In the genomic region with DNA sequence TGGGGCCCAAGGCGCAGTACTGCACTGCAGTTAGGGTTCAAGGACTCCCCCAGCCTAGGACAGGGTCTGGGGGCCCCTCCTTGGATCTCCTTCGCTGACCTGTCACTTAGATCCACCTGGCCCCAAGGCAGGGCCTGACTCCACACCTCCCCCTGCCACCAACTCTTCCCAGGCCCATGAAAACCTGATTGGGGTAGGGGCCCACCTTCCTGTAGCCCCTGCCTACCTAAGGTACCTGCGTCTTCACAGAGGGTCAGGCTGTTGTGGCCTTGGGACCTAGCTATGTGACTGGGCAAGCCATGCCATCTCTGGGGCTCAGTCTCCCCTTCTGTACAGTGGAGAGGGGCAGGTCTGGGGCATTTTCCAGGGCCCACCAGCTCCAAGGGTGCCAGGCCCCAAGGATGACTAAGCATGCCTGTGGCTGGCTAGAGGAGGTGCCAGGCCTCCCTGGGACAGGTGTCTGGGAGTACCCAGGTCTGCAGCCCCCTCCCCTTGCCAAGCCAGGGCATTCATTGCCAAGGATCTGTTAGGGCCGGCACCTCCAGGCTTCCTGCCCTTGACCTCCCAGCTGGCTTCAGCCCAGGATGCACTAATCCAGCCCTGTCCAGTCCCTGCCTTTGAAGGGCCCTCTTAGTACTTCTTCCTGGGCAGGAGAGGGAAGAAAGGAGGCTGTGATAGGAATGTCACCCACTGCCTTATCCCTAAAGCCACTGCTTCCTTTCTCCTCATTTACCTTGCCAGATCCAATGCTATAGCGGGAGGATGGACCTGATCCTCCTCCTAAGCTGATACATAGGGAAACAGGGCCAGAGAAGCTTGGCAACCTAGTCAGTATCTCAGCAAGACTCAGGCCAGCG, we compare ENCODE assay signal across 9 cellular contexts. TPM values are rescaled to one million over a fixed set of nuclear protein-coding genes. Genes with fewer than 3 reads are reported as not detected.
DNase-seq lines count a peak whose midpoint lies in the region; ATAC-seq and TF ChIP-seq lines count a peak whose summit lies in the region.
"Had no signal": no experiment of that assay in that cellular context is flagged by ENCODE, and none has a peak within 500 bp of the region (broad histone marks: within the 10 kb centered on the region; RNA-seq: fewer than 3 reads in every experiment).

No MANE protein-coding gene starts in this region.

- 58% methylated on average over 5 of the region's 6 CpGs for WGBS in SK-N-SH (ENCODE audit: low lambda C conversion rate)

- TF ChIP-seq RAD21 in SK-N-SH (IDR thresholded peaks at IDR 0.05; ENCODE audit: low read length) = no peak

- DNase-seq in SK-N-SH (peak; percentile 27), fibroblast of the aortic adventitia (ENCODE audit: low read depth) (no peak), gastrocnemius medialis (peak in 1 of 2 donors; percentile 49), SKM-1 (lab: John Stamatoyannopoulos, UW; ENCODE audit: unreplicated experiment) (no peak), GM13977 (ENCODE audit: low spot score) (no peak)
- DNase-seq in stimulated activated CD4-positive, alpha-beta T cell treated with anti-CD3 and anti-CD28 coated beads, Interleukin-4, amount 100 ng/mL, for 1 hour = no peak
- DNase-seq: left cardiac atrium had no signal

- CTCF ChIA-PET in SK-N-SH (lab: Yijun Ruan, JAX) = interaction anchor here (1.1 to 1.5 kb wide), 2 partner anchors 58 to 316 kb away, joined by 4 to 6 read pairs; no protein-coding TSS in a partner anchor

- peaks cover 15 to 41% of the 10 kb centered on the region in 2 experiments for H3K36me3 ChIP-seq in SK-N-SH (replicated peaks in 1 of 2; ENCODE audit: control insufficient read depth in 1 of 2, insufficient read depth in 2 of 2, low read length in 1 of 2)
- peaks cover 0 to 32% of the 10 kb centered on the region in 2 donors for H3K36me3 ChIP-seq in gastrocnemius medialis

- H3K27ac ChIP-seq in SK-N-SH (ENCODE audit: low read depth in 2 of 2, low read length in 1 of 2) = peak overlapping the region; percentile 51 to 86
- peak overlapping the region; percentile 78 to 93 (median 86) for H3K27ac ChIP-seq in gastrocnemius medialis

- peaks cover 16 to 20% of the 10 kb centered on the region in 2 experiments; a peak in 3 of 4 replicates for H3K4me1 ChIP-seq in SK-N-SH (ENCODE audit: control insufficient read depth in 1 of 2, insufficient read depth in 2 of 2, low read depth in 1 of 2, low read length in 1 of 2)
- peaks cover 17 to 21% of the 10 kb centered on the region in 2 donors for H3K4me1 ChIP-seq in gastrocnemius medialis

- H3K9ac ChIP-seq in SK-N-SH = peak overlapping the region; percentile 97

- intact Hi-C loops in gastrocnemius medialis (cut with DNase I; ENCODE audit: low total_unique reads) = loop anchor here (5.0 to 10.0 kb wide), 2 partner anchors 87 to 170 kb away; a partner anchor contains a TSS

- no peaks in the 10 kb centered on the region for H3K9me2 ChIP-seq in SK-N-SH

- H2AFZ ChIP-seq in SK-N-SH (ENCODE audit: low read depth) = no peak overlapping the region

- no peaks in the 10 kb centered on the region for H3K9me3 ChIP-seq in SK-N-SH
- H3K9me3 ChIP-seq in gastrocnemius medialis = no peaks in the 10 kb centered on the region

- POLR2A ChIA-PET in SK-N-SH (lab: Yijun Ruan, JAX) = interaction anchor here (0.7 to 2.1 kb wide), 5 partner anchors 9 to 89 kb away, joined by 3 to 12 read pairs (median 3); a partner anchor contains a TSS

- in situ Hi-C loops in gastrocnemius medialis (cut with MboI; ENCODE audit: low sequenced_read_pairs in 4 of 4) (loop anchor here in 1 of 4 donors (10.0 kb wide), 1 partner anchor 90 kb away; a partner anchor contains a TSS), GM13977 (cut with MboI; ENCODE audit: low pct_unique_long_range_greater_than_20kb, low sequenced_read_pairs, unreplicated experiment) (loop anchor here (25.0 kb wide), 1 partner anchor 102 kb away; no protein-coding TSS in a partner anchor)

- ATAC-seq in GM21528 (IDR thresholded peaks at IDR 0.05; ENCODE audit: low FRiP score, unreplicated experiment) (peak; percentile 4), gastrocnemius medialis (peak; percentile 11 to 14), GM21529 (IDR thresholded peaks at IDR 0.05; ENCODE audit: unreplicated experiment) (no peak)

- peaks cover 24% of the 10 kb centered on the region for H3F3A ChIP-seq in SK-N-SH (replicated peaks; ENCODE audit: insufficient read depth)

- peak in 1 of 2 donors; percentile 51 for TF ChIP-seq POLR2A in gastrocnemius medialis (IDR thresholded peaks at IDR 0.05)

- H3K4me3 ChIP-seq in SK-N-SH (ENCODE audit: low read depth in 2 of 2, low read length in 1 of 2) (peak overlapping the region; percentile 57 to 98), fibroblast of the aortic adventitia (ENCODE audit: low read depth, low read length) (peak overlapping the region; percentile 70), gastrocnemius medialis (peak overlapping the region; percentile 80 to 95 (median 81))

- TF ChIP-seq CTCF in SK-N-SH (IDR thresholded peaks at IDR 0.05) = no peak
- TF ChIP-seq CTCF in fibroblast of the aortic adventitia (IDR thresholded peaks at IDR 0.05; ENCODE audit: insufficient read depth, low read length) = no peak
- TF ChIP-seq CTCF in gastrocnemius medialis (IDR thresholded peaks at IDR 0.05 in 4 of 5, conservative IDR thresholded peaks at IDR 0.05 in 1 of 5) = no peak
- no peak for TF ChIP-seq CTCF in GM13977 (IDR thresholded peaks at IDR 0.05; ENCODE audit: extremely low read depth, insufficient read depth, missing control alignments)

- peak overlapping the region; percentile 98 for H3K4me2 ChIP-seq in SK-N-SH

- H3K27me3 ChIP-seq in SK-N-SH (ENCODE audit: insufficient read depth) (no peaks in the 10 kb centered on the region), gastrocnemius medialis (no peaks in the 10 kb centered on the region)

- no peaks in the 10 kb centered on the region for H4K20me1 ChIP-seq in SK-N-SH (ENCODE audit: insufficient read depth)

- TF ChIP-seq EP300 in SK-N-SH (IDR thresholded peaks at IDR 0.05; ENCODE audit: borderline replicate concordance in 1 of 2, low read depth in 1 of 2, low read length in 1 of 2) = no peak

- H3K79me2 ChIP-seq in SK-N-SH (ENCODE audit: insufficient read depth) = peaks cover 61% of the 10 kb centered on the region

TF ChIP-seq in SK-N-SH, 30 proteins besides CTCF, POLR2A, EP300 and RAD21:
- TF ChIP-seq SMC3 (IDR thresholded peaks at IDR 0.05; ENCODE audit: low read depth, low read length) = no peak
- no peak for TF ChIP-seq MXI1 (IDR thresholded peaks at IDR 0.05; ENCODE audit: low read depth, low read length)
- no peak for TF ChIP-seq RXRA (IDR thresholded peaks at IDR 0.05; ENCODE audit: borderline replicate concordance, low read depth)
- TF ChIP-seq JUND (IDR thresholded peaks at IDR 0.05) = no peak
- TF ChIP-seq ELF1 (IDR thresholded peaks at IDR 0.05) = no peak
- no peak for TF ChIP-seq YY1 (IDR thresholded peaks at IDR 0.05; ENCODE audit: low read depth)
- TF ChIP-seq FOXM1 (IDR thresholded peaks at IDR 0.05; ENCODE audit: low read depth) = no peak

RNA-seq across cellular contexts. Expression of a gene that starts 1.3 kb away (rescaled TPM):
- polyA plus RNA-seq in SK-N-SH (2012; rRNA removed) = 64.4 and 86.6 TPM in 2 replicates
- 46.4 and 70.1 TPM in 2 replicates for polyA plus RNA-seq in SK-N-SH (2012; cell fraction: cytosol; rRNA removed)
- polyA plus RNA-seq in SK-N-SH (2012; cell fraction: nucleus; rRNA removed) = 118 and 178 TPM in 2 replicates
- 30.3 and 48.3 TPM in 2 replicates for total RNA-seq in fibroblast of the aortic adventitia (ENCODE audit: low replicate concordance)
- 10 to 100 TPM; 15.3 to 56.4 (median 23.3) TPM for total RNA-seq in gastrocnemius medialis

RNA-seq across cellular contexts. Expression of a gene that starts 57.0 kb away (rescaled TPM):
- 8.9 and 12.5 TPM in 2 replicates for polyA plus RNA-seq in SK-N-SH (2012; rRNA removed)
- 3.6 and 6.1 TPM in 2 replicates for polyA plus RNA-seq in SK-N-SH (2012; cell fraction: cytosol; rRNA removed)
- 10.6 and 13.4 TPM in 2 replicates for polyA plus RNA-seq in SK-N-SH (2012; cell fraction: nucleus; rRNA removed)
- total RNA-seq in fibroblast of the aortic adventitia (ENCODE audit: low replicate concordance) = 22.3 and 101 TPM in 2 replicates
- total RNA-seq in gastrocnemius medialis = 10 to 100 TPM in 1 of 4 donors, 1 to 10 TPM in 3; 5.3 to 14.8 (median 6.9) TPM
